12 cellular contexts compared by ENCODE assay signal in genomic region chr12:45243963-45244362, GRCh38. TPM values are rescaled to one million over a fixed set of nuclear protein-coding genes. Genes with fewer than 3 reads are reported as not detected.
A peak's percentile ranks its signal among the peaks of the same experiment; 100 is the strongest.
DNase-seq lines count a peak whose midpoint lies in the region; ATAC-seq and TF ChIP-seq lines count a peak whose summit lies in the region.
"Had no signal": no experiment of that assay in that cellular context is flagged by ENCODE, and none has a peak within 500 bp of the region (broad histone marks: within the 10 kb centered on the region; RNA-seq: fewer than 3 reads in every experiment).

No MANE protein-coding gene starts in this region.

- no peak overlapping the region for H3K27ac ChIP-seq in CD4-positive, alpha-beta T cell (ENCODE audit: low read depth, low read length)
- no peak overlapping the region for H3K27ac ChIP-seq in OCI-LY7 (ENCODE audit: low read depth, low read length, poor library complexity, severe bottlenecking)
- peak overlapping the region; percentile 14 for H3K27ac ChIP-seq in osteoblast (ENCODE audit: low read depth, low read length)

- H3K36me3 Mint-ChIP-seq in CD4-positive, alpha-beta T cell (ENCODE audit: low read depth): peaks cover 4% of the 10 kb centered on the region

- BruUV-seq in OCI-LY7 (replicated peaks; lab: Mats Ljungman, UMichigan): no TSS peak

- DNase-seq in CD4-positive, alpha-beta T cell: no peak
- DNase-seq in OCI-LY7 (ENCODE audit: low spot score) (no peak), osteoblast (ENCODE audit: insufficient read length, low spot score, missing footprints) (no peak), Ammon's horn (ENCODE audit: low spot score) (no peak), ecto neural progenitor cell (ENCODE audit: low spot score) (no peak)
- DNase-seq: activated effector memory CD4-positive, alpha-beta T cell treated with anti-CD3 and anti-CD28 coated beads, Interleukin-2, amount 50 U/mL, for 16 hours; NCI-H2107; NK-92 treated with Interleukin-12 subunit alpha and Interleukin-12 subunit beta, amount 100 ng/mL, for 24 hours had no signal

- peak overlapping the region; percentile 67 for H3K4me3 Mint-ChIP-seq in CD4-positive, alpha-beta T cell
- H3K4me3 Mint-ChIP-seq: activated CD4-positive, alpha-beta memory T cell treated with anti-CD3 and anti-CD28 coated beads for 36 hours had no signal

- H3K4me3 ChIP-seq in OCI-LY7 (ENCODE audit: low read depth, low read length, poor library complexity, severe bottlenecking) (no peak overlapping the region), osteoblast (ENCODE audit: insufficient read depth, low read length) (peak overlapping the region; percentile 48)

- no peak for TF ChIP-seq CTCF in CD4-positive, alpha-beta T cell (IDR thresholded peaks at IDR 0.05)
- TF ChIP-seq CTCF in OCI-LY7 (conservative IDR thresholded peaks at IDR 0.05; ENCODE audit: low read length) (no peak), osteoblast (IDR thresholded peaks at IDR 0.05; ENCODE audit: extremely low read depth, low read depth, low read length) (no peak)

- H3K27me3 Mint-ChIP-seq in CD4-positive, alpha-beta T cell: no peaks in the 10 kb centered on the region
- H3K27me3 Mint-ChIP-seq: activated CD4-positive, alpha-beta memory T cell treated with anti-CD3 and anti-CD28 coated beads for 36 hours had no signal

- H3K9me3 Mint-ChIP-seq in CD4-positive, alpha-beta T cell: no peaks in the 10 kb centered on the region
- H3K9me3 Mint-ChIP-seq: activated CD4-positive, alpha-beta memory T cell treated with anti-CD3 and anti-CD28 coated beads for 36 hours had no signal

- intact Hi-C loops in CD4-positive, alpha-beta T cell (cut with DNase I, micrococcal nuclease): no loop called here
- intact Hi-C loops in OCI-LY7 (cut with micrococcal nuclease; ENCODE audit: unreplicated experiment): no loop called here

- H2AFZ ChIP-seq in OCI-LY7 (ENCODE audit: low read length) (no peak overlapping the region), osteoblast (ENCODE audit: low read length) (no peak overlapping the region)

- H3K9me2 ChIP-seq in OCI-LY7 (ENCODE audit: insufficient read depth, low read length): no peaks in the 10 kb centered on the region

- peaks cover 50% of the 10 kb centered on the region for H3K4me1 Mint-ChIP-seq in CD4-positive, alpha-beta T cell (ENCODE audit: low read depth)

- H3K4me2 ChIP-seq in OCI-LY7 (ENCODE audit: low read length): peak overlapping the region; percentile 38
- H3K4me2 ChIP-seq in osteoblast (ENCODE audit: insufficient read depth, low read length): peak overlapping the region; percentile 77

- no peak for ATAC-seq in CD4-positive, alpha-beta T cell (ENCODE audit: poor library complexity)
- ATAC-seq in GM21390 (IDR thresholded peaks at IDR 0.05; ENCODE audit: unreplicated experiment) (peak; percentile 15), HG02884 (IDR thresholded peaks at IDR 0.05; ENCODE audit: unreplicated experiment) (no peak), GM21529 (IDR thresholded peaks at IDR 0.05; ENCODE audit: unreplicated experiment) (no peak)

- CTCF ChIA-PET in CD4-positive, alpha-beta T cell (lab: Charles Lee): no interaction called here
- CTCF ChIA-PET in OCI-LY7 (lab: Charles Lee; ENCODE audit: unreplicated experiment): no interaction called here

- H3K27me3 ChIP-seq in CD4-positive, alpha-beta T cell (ENCODE audit: control insufficient read depth, insufficient read depth, low read length): no peaks in the 10 kb centered on the region
- no peaks in the 10 kb centered on the region for H3K27me3 ChIP-seq in osteoblast (ENCODE audit: insufficient read depth, low read length)

- POLR2A ChIA-PET in CD4-positive, alpha-beta T cell (lab: Charles Lee): no interaction called here
- POLR2A ChIA-PET in OCI-LY7 (lab: Charles Lee): no interaction called here

- H3K79me2 ChIP-seq in OCI-LY7 (ENCODE audit: insufficient read depth, low read depth, low read length): no peaks in the 10 kb centered on the region; the same call in 1 of the 2 replicates
- peaks cover 72% of the 10 kb centered on the region for H3K79me2 ChIP-seq in osteoblast (ENCODE audit: insufficient read depth, low read length)

- H3K4me1 ChIP-seq in OCI-LY7 (ENCODE audit: insufficient read depth, low read length, poor library complexity, severe bottlenecking): peaks cover 12% of the 10 kb centered on the region
- H3K4me1 ChIP-seq in osteoblast (ENCODE audit: insufficient read depth, low read length): peaks cover 23% of the 10 kb centered on the region

- H3K36me3 ChIP-seq in OCI-LY7 (ENCODE audit: insufficient read depth, low read length) (no peaks in the 10 kb centered on the region), osteoblast (ENCODE audit: insufficient read depth, low read length) (no peaks in the 10 kb centered on the region)

- H4K20me1 ChIP-seq in OCI-LY7 (ENCODE audit: insufficient read depth, low read length) (no peaks in the 10 kb centered on the region), osteoblast (ENCODE audit: insufficient read depth, low read length) (peaks cover 3% of the 10 kb centered on the region)

- H3K9me3 ChIP-seq in CD4-positive, alpha-beta T cell (ENCODE audit: control insufficient read depth, low read length): no peaks in the 10 kb centered on the region
- H3K9me3 ChIP-seq in OCI-LY7 (ENCODE audit: low read length) (no peaks in the 10 kb centered on the region), osteoblast (ENCODE audit: low read depth, low read length) (no peaks in the 10 kb centered on the region)

- H3K27ac Mint-ChIP-seq in CD4-positive, alpha-beta T cell: no peak overlapping the region
- H3K27ac Mint-ChIP-seq: activated CD4-positive, alpha-beta memory T cell treated with anti-CD3 and anti-CD28 coated beads for 36 hours had no signal

RNA-seq across cellular contexts. Expression of gene ANO6, which starts 28.1 kb away (rescaled TPM):
- total RNA-seq in CD4-positive, alpha-beta T cell: 10 to 100 TPM; 11.6 to 11.7 TPM
- total RNA-seq in OCI-LY7 (2014; rRNA removed; shearing (Covaris generic)): 11.9 and 15.0 TPM in 2 replicates
- 17.7 and 19.7 TPM in 2 replicates for total RNA-seq in OCI-LY7 (2022)
- total RNA-seq in osteoblast: 49.9 and 53.3 TPM in 2 replicates
